Comparison of ENCODE assay signal across 14 cellular contexts in genomic region chr15:101528108-101528916, GRCh38. TPM values are rescaled to one million over a fixed set of nuclear protein-coding genes. Genes with fewer than 3 reads are reported as not detected.
A peak's percentile ranks its signal among the peaks of the same experiment; 100 is the strongest.
DNase-seq lines count a peak whose midpoint lies in the region; ATAC-seq and TF ChIP-seq lines count a peak whose summit lies in the region.
"Had no signal": no experiment of that assay in that cellular context is flagged by ENCODE, and none has a peak within 500 bp of the region (broad histone marks: within the 10 kb centered on the region; RNA-seq: fewer than 3 reads in every experiment).

No MANE protein-coding gene starts in this region.

- no peak overlapping the region for H3K4me2 ChIP-seq in osteoblast (ENCODE audit: insufficient read depth, low read length)

- H3K4me3 Mint-ChIP-seq in effector memory CD8-positive, alpha-beta T cell = no peak overlapping the region
- no peak overlapping the region for H3K4me3 Mint-ChIP-seq in activated T-cell treated with anti-CD3 and anti-CD28 coated beads, Interleukin-2, amount 50 U/mL, for 24 hours
- H3K4me3 Mint-ChIP-seq: CD4-positive, CD25-positive, alpha-beta regulatory T cell had no signal

- H3K4me3 ChIP-seq in osteoblast (ENCODE audit: insufficient read depth, low read length) = no peak overlapping the region
- H3K4me3 ChIP-seq in effector memory CD4-positive, alpha-beta T cell (ENCODE audit: insufficient read depth, low read depth, low read length, poor library complexity, severe bottlenecking) = no peak overlapping the region
- H3K4me3 ChIP-seq: ascending aorta had no signal

- H3K36me3 Mint-ChIP-seq in effector memory CD8-positive, alpha-beta T cell (ENCODE audit: insufficient read depth) = no peaks in the 10 kb centered on the region
- no peaks in the 10 kb centered on the region for H3K36me3 Mint-ChIP-seq in activated T-cell treated with anti-CD3 and anti-CD28 coated beads, Interleukin-2, amount 50 U/mL, for 24 hours (ENCODE audit: low read depth)
- H3K36me3 Mint-ChIP-seq: CD4-positive, CD25-positive, alpha-beta regulatory T cell had no signal

- ATAC-seq in effector memory CD8-positive, alpha-beta T cell (replicated peaks) = no peak

- H3K79me2 ChIP-seq in osteoblast (ENCODE audit: insufficient read depth, low read length) = no peaks in the 10 kb centered on the region

- H3K27ac ChIP-seq in osteoblast (ENCODE audit: low read depth, low read length) = no peak overlapping the region
- no peak overlapping the region for H3K27ac ChIP-seq in effector memory CD4-positive, alpha-beta T cell (ENCODE audit: insufficient read depth, low read length, poor library complexity, severe bottlenecking)
- H3K27ac ChIP-seq: ascending aorta had no signal

- no peaks in the 10 kb centered on the region for H3K9me3 Mint-ChIP-seq in effector memory CD8-positive, alpha-beta T cell
- no peaks in the 10 kb centered on the region for H3K9me3 Mint-ChIP-seq in activated T-cell treated with anti-CD3 and anti-CD28 coated beads, Interleukin-2, amount 50 U/mL, for 24 hours

- DNase-seq in COLO668 (lab: John Stamatoyannopoulos, UW; ENCODE audit: unreplicated experiment) (peak; percentile 59), HT-29 (ENCODE audit: low spot score) (peak; percentile 63), glomerular visceral epithelial cell (ENCODE audit: extremely low spot score) (peak; percentile 42), osteoblast (ENCODE audit: insufficient read length, low spot score, missing footprints) (peak; percentile 65)
- no peak for DNase-seq in effector memory CD4-positive, alpha-beta T cell
- DNase-seq in effector memory CD8-positive, alpha-beta T cell = no peak
- no peak for DNase-seq in effector CD8-positive, alpha-beta T cell (lab: John Stamatoyannopoulos, UW)
- no peak for DNase-seq in activated T-cell treated with anti-CD3 and anti-CD28 coated beads, Interleukin-2, amount 50 U/mL, for 24 hours
- DNase-seq: activated CD4-positive, alpha-beta T cell treated with anti-CD3 and anti-CD28 coated beads, Interleukin-2, amount 50 U/mL, for 48 hours; CD4-positive, CD25-positive, alpha-beta regulatory T cell; hippocampal formation; RPMI8226; stimulated activated naive CD4-positive, alpha-beta T cell had no signal

- H2AFZ ChIP-seq in osteoblast (ENCODE audit: low read length) = no peak overlapping the region

- no peaks in the 10 kb centered on the region for H3K9me3 ChIP-seq in osteoblast (ENCODE audit: low read depth, low read length)
- no peaks in the 10 kb centered on the region for H3K9me3 ChIP-seq in effector memory CD4-positive, alpha-beta T cell (ENCODE audit: control insufficient read depth, low read length)
- H3K9me3 ChIP-seq: ascending aorta had no signal

- no peaks in the 10 kb centered on the region for H3K36me3 ChIP-seq in osteoblast (ENCODE audit: insufficient read depth, low read length)
- no peaks in the 10 kb centered on the region for H3K36me3 ChIP-seq in effector memory CD4-positive, alpha-beta T cell (ENCODE audit: control insufficient read depth, insufficient read depth, low read length)
- H3K36me3 ChIP-seq: ascending aorta had no signal

- no peaks in the 10 kb centered on the region for H3K4me1 ChIP-seq in osteoblast (ENCODE audit: insufficient read depth, low read length)
- no peaks in the 10 kb centered on the region for H3K4me1 ChIP-seq in effector memory CD4-positive, alpha-beta T cell (ENCODE audit: control insufficient read depth, insufficient read depth, low read length, poor library complexity, severe bottlenecking)
- H3K4me1 ChIP-seq: ascending aorta had no signal

- H3K27me3 ChIP-seq in osteoblast (ENCODE audit: insufficient read depth, low read length) = no peaks in the 10 kb centered on the region
- H3K27me3 ChIP-seq in effector memory CD4-positive, alpha-beta T cell (replicated peaks; ENCODE audit: control insufficient read depth, insufficient read depth, low read length, poor library complexity, severe bottlenecking) = no peaks in the 10 kb centered on the region
- H3K27me3 ChIP-seq: ascending aorta had no signal

- peaks cover 0 to 2% of the 10 kb centered on the region in 2 donors for H3K4me1 Mint-ChIP-seq in effector memory CD8-positive, alpha-beta T cell (ENCODE audit: low read depth in 2 of 2)
- no peaks in the 10 kb centered on the region for H3K4me1 Mint-ChIP-seq in activated T-cell treated with anti-CD3 and anti-CD28 coated beads, Interleukin-2, amount 50 U/mL, for 24 hours (ENCODE audit: low read depth)
- H3K4me1 Mint-ChIP-seq: CD4-positive, CD25-positive, alpha-beta regulatory T cell had no signal

- TF ChIP-seq CTCF in osteoblast (IDR thresholded peaks at IDR 0.05; ENCODE audit: extremely low read depth, low read depth, low read length) = no peak

- peaks cover 29 to 63% of the 10 kb centered on the region in 2 donors for H3K27me3 Mint-ChIP-seq in effector memory CD8-positive, alpha-beta T cell
- peaks cover 16% of the 10 kb centered on the region for H3K27me3 Mint-ChIP-seq in activated T-cell treated with anti-CD3 and anti-CD28 coated beads, Interleukin-2, amount 50 U/mL, for 24 hours

- no peaks in the 10 kb centered on the region for H4K20me1 ChIP-seq in osteoblast (ENCODE audit: insufficient read depth, low read length)

- no peak overlapping the region for H3K27ac Mint-ChIP-seq in effector memory CD8-positive, alpha-beta T cell
- H3K27ac Mint-ChIP-seq in activated T-cell treated with anti-CD3 and anti-CD28 coated beads, Interleukin-2, amount 50 U/mL, for 24 hours = no peak overlapping the region
- H3K27ac Mint-ChIP-seq: CD4-positive, CD25-positive, alpha-beta regulatory T cell had no signal

RNA-seq across cellular contexts. Expression of gene PCSK6, which starts 38.8 kb away (rescaled TPM):
- total RNA-seq in HT-29 (2014; rRNA removed; shearing (Covaris generic)) = 79.8 and 81.0 TPM in 2 replicates
- total RNA-seq in osteoblast = 0.29 and 0.72 TPM in 2 replicates

Comparison
In these comparisons a context has a peak if more than half of its experiments do, and no peak if none do; other contexts are left out.
1. DNase-seq: peak in COLO668 (single experiment), HT-29 (single experiment), glomerular visceral epithelial cell (single experiment) and osteoblast (single experiment); none in effector memory CD4-positive, alpha-beta T cell (0 of 3), effector memory CD8-positive, alpha-beta T cell (0 of 3), effector CD8-positive, alpha-beta T cell (single experiment) and activated T-cell treated with anti-CD3 and anti-CD28 coated beads, Interleukin-2, amount 50 U/mL, for 24 hours (single experiment).
2. RNA of gene PCSK6, which starts 38.8 kb away (total RNA-seq): 79.8 to 81.0 TPM in HT-29; 0.29 to 0.72 TPM in osteoblast; every median in the first group is over 10 times any median in the second.